8 cellular contexts compared by ENCODE assay signal in the genomic region with DNA sequence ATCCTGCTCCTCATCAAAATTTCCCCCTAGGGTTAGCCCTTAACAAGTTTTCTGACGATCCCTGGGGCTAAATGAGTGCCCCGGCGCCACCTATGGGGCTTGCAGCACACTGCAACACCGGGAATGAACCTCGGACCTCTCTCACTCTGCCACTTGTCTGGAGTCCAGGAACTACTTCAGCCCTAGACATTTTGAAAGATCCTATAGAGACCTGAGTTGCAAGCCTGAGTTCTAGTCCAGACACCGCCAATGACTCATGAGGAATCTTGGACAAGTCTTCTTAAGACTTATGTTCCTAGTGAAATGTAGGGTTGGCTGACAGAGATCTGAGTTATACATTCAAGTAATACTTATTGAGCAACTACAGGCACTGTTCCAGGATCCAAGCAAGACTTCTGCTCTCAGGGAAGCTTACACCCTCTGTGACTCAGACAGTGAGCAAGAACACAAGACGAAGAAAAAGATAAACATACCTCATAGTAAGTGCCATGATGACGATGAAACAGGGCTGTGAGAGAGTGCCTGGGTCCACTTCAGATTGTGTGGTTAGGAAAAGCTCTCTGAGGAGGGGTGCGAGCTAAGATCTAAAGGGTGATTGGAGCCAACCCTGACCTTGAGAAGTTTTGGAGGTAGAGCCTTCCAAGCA. TPM values are rescaled to one million over a fixed set of nuclear protein-coding genes. Genes with fewer than 3 reads are reported as not detected.
DNase-seq lines count a peak whose midpoint lies in the region; ATAC-seq and TF ChIP-seq lines count a peak whose summit lies in the region.

No MANE protein-coding gene starts in this region.

- H2AFZ ChIP-seq in DND-41 (ENCODE audit: low read depth, low read length) = no peak overlapping the region

- H3K27ac ChIP-seq in DND-41 (ENCODE audit: low read length) (no peak overlapping the region), RWPE2 (ENCODE audit: poor library complexity, severe bottlenecking) (peak overlapping the region; percentile 70), thoracic aorta (no peak overlapping the region)

- DNase-seq in DND-41 (peak; percentile 47), RWPE2 (ENCODE audit: low spot score) (peak; percentile 79), cerebellar cortex (ENCODE audit: low spot score) (peak; percentile 33), lung microvascular endothelial cell (ENCODE audit: low read depth in 2 of 2) (peak; percentile 31 to 95), thoracic aorta (ENCODE audit: low spot score) (peak; percentile 11), NCI-H1417 treated with DMSO at 0.1 percent for 48 hours (lab: John Stamatoyannopoulos, UW) (no peak)

- TF ChIP-seq CTCF in DND-41 (IDR thresholded peaks at IDR 0.05; ENCODE audit: borderline replicate concordance, extremely low read depth, low read length, poor library complexity, severe bottlenecking) = peak; percentile 82
- TF ChIP-seq CTCF in RWPE2 (IDR thresholded peaks at IDR 0.05; ENCODE audit: poor library complexity, severe bottlenecking) = peak; percentile 86
- peak; percentile 41 for TF ChIP-seq CTCF in thoracic aorta (IDR thresholded peaks at IDR 0.05)

- H3K9me3 ChIP-seq in DND-41 (ENCODE audit: insufficient read depth, low read length, severe bottlenecking) (no peaks in the 10 kb centered on the region), RWPE2 (ENCODE audit: severe bottlenecking) (no peaks in the 10 kb centered on the region), thoracic aorta (no peaks in the 10 kb centered on the region)

- ATAC-seq in DND-41 (ENCODE audit: insufficient read depth, low read depth) (peak; percentile 79), GM19438 (IDR thresholded peaks at IDR 0.05; ENCODE audit: low read depth, unreplicated experiment) (peak; percentile 89), HG03521 (IDR thresholded peaks at IDR 0.05; ENCODE audit: unreplicated experiment) (peak; percentile 78), RWPE2 (ENCODE audit: low read depth) (peak; percentile 95), thoracic aorta (ENCODE audit: insufficient number of reproducible peaks, low FRiP score, low read depth) (peak; percentile 80)

- no peak overlapping the region for H3K4me2 ChIP-seq in DND-41 (ENCODE audit: insufficient read depth, low read length)

- no peak overlapping the region for H3K9ac ChIP-seq in DND-41 (ENCODE audit: low read depth, low read length)

- H3K27me3 ChIP-seq in DND-41 (ENCODE audit: insufficient read depth, low read length, poor library complexity) = peaks cover 25% of the 10 kb centered on the region
- no peaks in the 10 kb centered on the region for H3K27me3 ChIP-seq in RWPE2 (ENCODE audit: insufficient read depth, poor library complexity, severe bottlenecking)
- no peaks in the 10 kb centered on the region for H3K27me3 ChIP-seq in thoracic aorta (replicated peaks; ENCODE audit: insufficient read depth)

- H3K4me1 ChIP-seq in DND-41 (ENCODE audit: insufficient read depth, low read length) (no peaks in the 10 kb centered on the region), RWPE2 (ENCODE audit: insufficient read depth, poor library complexity, severe bottlenecking) (peaks cover 24% of the 10 kb centered on the region), thoracic aorta (ENCODE audit: control insufficient read depth in 1 of 2, low read depth in 2 of 2) (no peaks in the 10 kb centered on the region)

- H3K4me3 ChIP-seq in DND-41 (ENCODE audit: low read depth in 1 of 2, low read length in 2 of 2) (no peak overlapping the region), RWPE2 (ENCODE audit: severe bottlenecking) (no peak overlapping the region), thoracic aorta (no peak overlapping the region)

- H3K36me3 ChIP-seq in DND-41 (ENCODE audit: insufficient read depth, low read length) = no peaks in the 10 kb centered on the region
- H3K36me3 ChIP-seq in RWPE2 (ENCODE audit: low read depth) = no peaks in the 10 kb centered on the region
- no peaks in the 10 kb centered on the region for H3K36me3 ChIP-seq in thoracic aorta

- no peaks in the 10 kb centered on the region for H3K79me2 ChIP-seq in DND-41 (ENCODE audit: insufficient read depth, low read length)

- no peaks in the 10 kb centered on the region for H4K20me1 ChIP-seq in DND-41 (ENCODE audit: insufficient read depth, low read length)

RNA-seq across cellular contexts. Expression of gene STK33, which starts 10.2 kb away (rescaled TPM):
- total RNA-seq in lung microvascular endothelial cell (0.65 and 0.99 TPM in 2 replicates), thoracic aorta (1 to 10 TPM in 1 of 2 donors, not detected in 1; 1.3 TPM)
